Comparison of ENCODE assay signal across 8 cellular contexts in genomic region chr2:230713331-230714121, GRCh38. TPM values are rescaled to one million over a fixed set of nuclear protein-coding genes. Genes with fewer than 3 reads are reported as not detected.
DNase-seq lines count a peak whose midpoint lies in the region; ATAC-seq, FAIRE-seq and TF ChIP-seq lines count a peak whose summit lies in the region.

No MANE protein-coding gene starts in this region.

- H2AFZ ChIP-seq in HCT116 (ENCODE audit: low read depth, low read length, poor library complexity, severe bottlenecking) (no peak overlapping the region), endothelial cell of umbilical vein (ENCODE audit: low read depth, low read length) (no peak overlapping the region)

- H3K27me3 ChIP-seq in HCT116 (ENCODE audit: insufficient read depth, low read length) = no peaks in the 10 kb centered on the region
- H3K27me3 ChIP-seq in endothelial cell of umbilical vein (ENCODE audit: control insufficient read depth in 2 of 2, insufficient read depth in 2 of 2, low read length in 2 of 2) = no peaks in the 10 kb centered on the region

- no peaks in the 10 kb centered on the region for H3K9me2 ChIP-seq in HCT116 (ENCODE audit: insufficient read depth)

- H3K4me1 ChIP-seq in HCT116 (ENCODE audit: control insufficient read depth in 1 of 2, insufficient read depth in 2 of 2, low read length in 2 of 2) (peaks cover 15 to 28% of the 10 kb centered on the region in 2 experiments; a peak in 3 of 4 replicates), endothelial cell of umbilical vein (ENCODE audit: control insufficient read depth, extremely low read depth, insufficient read depth, low read length) (peaks cover 20% of the 10 kb centered on the region)

- peak overlapping the region; percentile 82 for H3K9ac ChIP-seq in HCT116 (ENCODE audit: low read length)
- peak overlapping the region; percentile 94 for H3K9ac ChIP-seq in endothelial cell of umbilical vein (replicated peaks; ENCODE audit: extremely low read depth, insufficient read depth, low read length)

- no peak for DNase-seq in HCT116 (ENCODE audit: low read depth, low spot score)
- peak; percentile 2 for DNase-seq in NCI-H345 treated with DMSO at 0.1 percent for 48 hours (lab: John Stamatoyannopoulos, UW; ENCODE audit: unreplicated experiment)
- DNase-seq in activated CD8-positive, alpha-beta memory T cell treated with anti-CD3 and anti-CD28 coated beads, Interleukin-2, amount 50 U/mL, for 4 hours = peak; percentile 35
- peak; percentile 11 for DNase-seq in endothelial cell of umbilical vein (ENCODE audit: low read depth, low spot score)
- peak; percentile 18 for DNase-seq in mucosa of gallbladder (ENCODE audit: low spot score)
- DNase-seq in stimulated activated naive CD8-positive, alpha-beta T cell treated with anti-CD3 and anti-CD28 coated beads, Interleukin-15, Interleukin-2, amounts not matched to agents 100 U/mL and 50 U/mL, for 24 hours = peak; percentile 53

- CTCF ChIA-PET in HCT116 (lab: Charles Lee) (interaction anchor here (1.5 to 2.1 kb wide), 2 partner anchors 49 to 85 kb away, joined by 5 to 8 read pairs; no protein-coding TSS in a partner anchor), endothelial cell of umbilical vein (lab: Charles Lee) (interaction anchor here (0.5 to 4.3 kb wide), 23 partner anchors 8 to 1172 kb away, joined by 3 to 107 read pairs (median 5); no protein-coding TSS in a partner anchor)

- H3K27ac ChIP-seq in HCT116 (ENCODE audit: low read depth, low read length) (peak overlapping the region; percentile 77), endothelial cell of umbilical vein (ENCODE audit: insufficient read depth, low read depth, low read length) (peak overlapping the region; percentile 84)

- POLR2A ChIA-PET in HCT116 (lab: Charles Lee) (interaction anchor here (0.9 kb wide), 1 partner anchor 9 kb away, joined by 3 read pairs; no protein-coding TSS in a partner anchor), endothelial cell of umbilical vein (lab: Charles Lee) (interaction anchor here (1.6 kb wide), 1 partner anchor 80 kb away, joined by 6 read pairs; no protein-coding TSS in a partner anchor)

- ATAC-seq in HCT116 (peak; percentile 9), HG03565 (IDR thresholded peaks at IDR 0.05; ENCODE audit: unreplicated experiment) (no peak)
- peak; percentile 7 for ATAC-seq in stimulated activated naive CD8-positive, alpha-beta T cell treated with anti-CD3 and anti-CD28 coated beads, Interleukin-15, Interleukin-2, amounts not matched to agents 100 U/mL and 50 U/mL, for 24 hours

- H3K4me2 ChIP-seq in HCT116 (ENCODE audit: low read length) = peak overlapping the region; percentile 93
- H3K4me2 ChIP-seq in endothelial cell of umbilical vein (ENCODE audit: insufficient read depth, low read length) = peak overlapping the region; percentile 97

- H4K20me1 ChIP-seq in HCT116 (ENCODE audit: insufficient read depth) (peaks cover 9% of the 10 kb centered on the region; the same call in 1 of the 2 replicates), endothelial cell of umbilical vein (replicated peaks; ENCODE audit: control insufficient read depth, extremely low read depth, insufficient read depth, low read length) (peaks cover 12% of the 10 kb centered on the region)

- no peaks in the 10 kb centered on the region for H3K9me1 ChIP-seq in endothelial cell of umbilical vein (replicated peaks; ENCODE audit: control insufficient read depth, extremely low read depth, insufficient read depth, low read length)

- H3K36me3 ChIP-seq in HCT116 (ENCODE audit: control insufficient read depth in 1 of 2, insufficient read depth in 2 of 2, low read length in 2 of 2) (peaks cover 0 to 2% of the 10 kb centered on the region in 2 experiments; a peak in 1 of 4 replicates), endothelial cell of umbilical vein (ENCODE audit: control insufficient read depth in 2 of 2, extremely low read depth in 1 of 2, insufficient read depth in 2 of 2, low read length in 2 of 2) (peaks cover 0 to 3% of the 10 kb centered on the region in 2 experiments)

- TF ChIP-seq RAD21 in HCT116 (IDR thresholded peaks at IDR 0.05; ENCODE audit: low read depth) = no peak

- BruUV-seq in HCT116 (replicated peaks; lab: Mats Ljungman, UMichigan) (no TSS peak), endothelial cell of umbilical vein (replicated peaks; lab: Mats Ljungman, UMichigan) (no TSS peak)

- no peak for TF ChIP-seq POLR2A in HCT116 (IDR thresholded peaks at IDR 0.05; ENCODE audit: borderline replicate concordance, extremely low read depth, insufficient read depth, insufficient read length)
- TF ChIP-seq POLR2A in endothelial cell of umbilical vein (IDR thresholded peaks at IDR 0.05; ENCODE audit: low read depth, low read length) = no peak

- H3K9me3 ChIP-seq in HCT116 (ENCODE audit: control insufficient read depth in 1 of 2, insufficient read depth in 1 of 2, low read depth in 1 of 2, low read length in 2 of 2) (no peaks in the 10 kb centered on the region), endothelial cell of umbilical vein (replicated peaks; ENCODE audit: control insufficient read depth, insufficient read depth, low read length) (no peaks in the 10 kb centered on the region)

- FAIRE-seq in endothelial cell of umbilical vein (lab: Jason Lieb, UNC) = no peak

- H3K79me2 ChIP-seq in HCT116 (ENCODE audit: insufficient read depth, low read length) (peaks cover 57% of the 10 kb centered on the region), endothelial cell of umbilical vein (ENCODE audit: control insufficient read depth, insufficient read depth, low read length) (peaks cover 59% of the 10 kb centered on the region)

- peak overlapping the region; percentile 76 for H3K4me3 ChIP-seq in GM08714 (ENCODE audit: low read length)
- H3K4me3 ChIP-seq in HCT116 (replicated peaks in 1 of 2; ENCODE audit: low read depth in 1 of 2, low read length in 2 of 2) = peak overlapping the region; percentile 68 to 85
- H3K4me3 ChIP-seq in endothelial cell of umbilical vein (replicated peaks in 1 of 3; ENCODE audit: insufficient read depth in 1 of 3, low read depth in 1 of 3, low read length in 3 of 3) = peak overlapping the region; percentile 75 to 94 (median 91)

- intact Hi-C loops in HCT116 (cut with micrococcal nuclease) (loop anchor here (2.0 to 10.0 kb wide), 3 partner anchors 85 to 391 kb away; no protein-coding TSS in a partner anchor), endothelial cell of umbilical vein (cut with micrococcal nuclease) (loop anchor here (2.0 to 5.0 kb wide), 5 partner anchors 43 to 706 kb away; no protein-coding TSS in a partner anchor)

- RAD21 ChIA-PET in HCT116 (lab: Charles Lee; ENCODE audit: low non-redundant PET in 1 of 2, low total read pairs in 2 of 2, uncharacterized antibody in 2 of 2, unreplicated experiment in 2 of 2) = no interaction called here

- dilution Hi-C loops in endothelial cell of umbilical vein (cut with MboI; ENCODE audit: extremely low pct_ligation_motif_present, low sequenced_read_pairs) = no loop called here

- TF ChIP-seq CTCF in HCT116 (IDR thresholded peaks at IDR 0.05 in 2 of 3, conservative IDR thresholded peaks at IDR 0.05 in 1 of 3; ENCODE audit: borderline replicate concordance in 1 of 3, insufficient read depth in 1 of 3, low read depth in 2 of 3, low read length in 2 of 3) = no peak
- no peak for TF ChIP-seq CTCF in endothelial cell of umbilical vein (IDR thresholded peaks at IDR 0.05; ENCODE audit: extremely low read depth in 1 of 2, insufficient read depth in 1 of 2, low read depth in 1 of 2, low read length in 2 of 2)

TF ChIP-seq in HCT116, 20 proteins besides CTCF, POLR2A, EP300 and RAD21 (continues in another document):
- TF ChIP-seq ZBTB33 (IDR thresholded peaks at IDR 0.05; ENCODE audit: extremely low read depth, insufficient replicate concordance, low read length) = no peak
- no peak for TF ChIP-seq SP1 (IDR thresholded peaks at IDR 0.05; ENCODE audit: low read depth)

TF ChIP-seq in endothelial cell of umbilical vein, 7 proteins besides CTCF, POLR2A, EP300 and RAD21:
- TF ChIP-seq MYC (IDR thresholded peaks at IDR 0.05; ENCODE audit: low read depth, low read length) = no peak
- no peak for TF ChIP-seq JUN (IDR thresholded peaks at IDR 0.05; ENCODE audit: borderline replicate concordance, insufficient read depth, insufficient read length, low read depth)
- TF ChIP-seq GATA2 (IDR thresholded peaks at IDR 0.05; ENCODE audit: insufficient read depth, insufficient read length, low read depth, low read length) = no peak
- no peak for TF ChIP-seq POLR2AphosphoS5 (IDR thresholded peaks at IDR 0.05; ENCODE audit: insufficient read depth, low read depth, low read length)
- TF ChIP-seq EZH2 (IDR thresholded peaks at IDR 0.05; ENCODE audit: borderline replicate concordance, low read depth, low read length, severe bottlenecking) = no peak
- TF ChIP-seq MAX (IDR thresholded peaks at IDR 0.05; ENCODE audit: insufficient read depth, insufficient read length) = no peak
- no peak for TF ChIP-seq FOS (IDR thresholded peaks at IDR 0.05; ENCODE audit: borderline replicate concordance, insufficient read depth, low read length)

RNA-seq across cellular contexts. Expression of gene CAB39, which starts 0.9 kb away (rescaled TPM):
- total RNA-seq in HCT116 (2021; ENCODE audit: unreplicated experiment) = 63.6 TPM
- 25.9 and 37.3 TPM in 2 replicates for polyA plus RNA-seq in HCT116 (2012)
- total RNA-seq in endothelial cell of umbilical vein = 53.7 and 57.3 TPM in 2 replicates
- polyA plus RNA-seq in endothelial cell of umbilical vein = 19.8 and 25.7 TPM in 2 replicates
- 29.5 and 31.8 TPM in 2 replicates for polyA plus RNA-seq in endothelial cell of umbilical vein (2011; cell fraction: cytosol; rRNA removed)
- polyA plus RNA-seq in endothelial cell of umbilical vein (2011; cell fraction: nucleus; rRNA removed) = 40.4 and 55.9 TPM in 2 replicates
- polyA plus RNA-seq in endothelial cell of umbilical vein (2012) = 47.5 and 56.4 TPM in 2 replicates
- polyA minus RNA-seq in endothelial cell of umbilical vein = 79.2 and 86.5 TPM in 2 replicates
- polyA minus RNA-seq in endothelial cell of umbilical vein (2011; cell fraction: cytosol; rRNA and poly(A)+ RNA removed) = 25.7 TPM
- 50.3 and 63.6 TPM in 2 replicates for polyA minus RNA-seq in endothelial cell of umbilical vein (2011; cell fraction: nucleus; rRNA and poly(A)+ RNA removed)
- total RNA-seq in mucosa of gallbladder = 73.8 TPM
